1 cellular context compared by ENCODE assay signal in the genomic region with DNA sequence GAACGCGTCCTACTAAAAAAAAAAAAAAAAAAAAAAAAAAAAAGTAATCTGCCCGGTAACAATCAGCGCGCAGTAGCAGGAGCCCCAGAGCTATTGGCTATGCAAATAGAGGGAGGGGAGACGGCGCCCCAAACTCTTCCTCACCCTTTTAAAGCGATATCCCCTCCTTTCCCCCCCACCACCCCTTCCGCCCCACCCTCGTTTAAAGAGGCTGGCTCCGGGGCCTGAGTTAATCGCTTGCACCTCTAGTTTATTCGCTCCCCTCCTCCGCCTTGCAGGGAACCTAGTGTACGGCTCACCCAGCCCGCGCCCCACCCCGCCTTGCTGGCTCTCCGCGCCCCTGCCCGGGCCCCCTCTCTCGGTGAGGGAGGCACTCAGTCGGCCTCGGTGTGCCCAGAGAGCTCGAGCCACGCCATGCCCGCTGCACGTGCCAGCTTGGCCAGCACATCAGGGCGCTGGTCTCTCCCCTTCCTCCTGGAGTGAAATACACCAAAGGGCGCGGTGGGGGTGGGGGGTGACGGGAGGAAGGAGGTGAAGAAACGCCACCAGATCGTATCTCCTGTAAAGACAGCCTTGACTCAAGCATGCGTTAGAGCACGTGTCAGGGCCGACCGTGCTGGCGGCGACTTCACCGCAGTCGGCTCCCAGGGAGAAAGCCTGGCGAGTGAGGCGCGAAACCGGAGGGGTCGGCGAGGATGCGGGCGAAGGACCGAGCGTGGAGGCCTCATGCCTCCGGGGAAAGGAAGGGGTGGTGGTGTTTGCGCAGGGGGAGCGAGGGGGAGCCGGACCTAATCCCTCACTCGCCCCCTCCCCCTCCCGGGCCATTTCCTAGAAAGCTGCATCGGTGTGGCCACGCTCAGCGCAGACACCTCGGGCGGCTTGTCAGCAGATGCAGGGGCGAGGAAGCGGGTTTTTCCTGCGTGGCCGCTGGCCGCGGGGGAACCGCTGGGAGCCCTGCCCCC.
A peak's percentile ranks its signal among the peaks of the same experiment; 100 is the strongest.
TF ChIP-seq lines count a peak whose summit lies in the region.

No MANE protein-coding gene starts in this region.

TF ChIP-seq in K562, 482 proteins besides CTCF, POLR2A, EP300 and RAD21 (continued from another document and continues in another):
- TF ChIP-seq, protein P1, sequence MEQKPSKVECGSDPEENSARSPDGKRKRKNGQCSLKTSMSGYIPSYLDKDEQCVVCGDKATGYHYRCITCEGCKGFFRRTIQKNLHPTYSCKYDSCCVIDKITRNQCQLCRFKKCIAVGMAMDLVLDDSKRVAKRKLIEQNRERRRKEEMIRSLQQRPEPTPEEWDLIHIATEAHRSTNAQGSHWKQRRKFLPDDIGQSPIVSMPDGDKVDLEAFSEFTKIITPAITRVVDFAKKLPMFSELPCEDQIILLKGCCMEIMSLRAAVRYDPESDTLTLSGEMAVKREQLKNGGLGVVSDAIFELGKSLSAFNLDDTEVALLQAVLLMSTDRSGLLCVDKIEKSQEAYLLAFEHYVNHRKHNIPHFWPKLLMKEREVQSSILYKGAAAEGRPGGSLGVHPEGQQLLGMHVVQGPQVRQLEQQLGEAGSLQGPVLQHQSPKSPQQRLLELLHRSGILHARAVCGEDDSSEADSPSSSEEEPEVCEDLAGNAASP (IDR thresholded peaks at IDR 0.05) = no peak
- no peak for TF ChIP-seq POLR2H (tag; IDR thresholded peaks at IDR 0.05; ENCODE audit: low read depth)
- peak; percentile 23 for TF ChIP-seq POLR2B (IDR thresholded peaks at IDR 0.05; ENCODE audit: low read depth, partially characterized antibody)
- TF ChIP-seq, protein P2, sequence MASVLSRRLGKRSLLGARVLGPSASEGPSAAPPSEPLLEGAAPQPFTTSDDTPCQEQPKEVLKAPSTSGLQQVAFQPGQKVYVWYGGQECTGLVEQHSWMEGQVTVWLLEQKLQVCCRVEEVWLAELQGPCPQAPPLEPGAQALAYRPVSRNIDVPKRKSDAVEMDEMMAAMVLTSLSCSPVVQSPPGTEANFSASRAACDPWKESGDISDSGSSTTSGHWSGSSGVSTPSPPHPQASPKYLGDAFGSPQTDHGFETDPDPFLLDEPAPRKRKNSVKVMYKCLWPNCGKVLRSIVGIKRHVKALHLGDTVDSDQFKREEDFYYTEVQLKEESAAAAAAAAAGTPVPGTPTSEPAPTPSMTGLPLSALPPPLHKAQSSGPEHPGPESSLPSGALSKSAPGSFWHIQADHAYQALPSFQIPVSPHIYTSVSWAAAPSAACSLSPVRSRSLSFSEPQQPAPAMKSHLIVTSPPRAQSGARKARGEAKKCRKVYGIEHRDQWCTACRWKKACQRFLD (CRISPR knock-in tag; IDR thresholded peaks at IDR 0.05) = no peak
- TF ChIP-seq, protein P3, sequence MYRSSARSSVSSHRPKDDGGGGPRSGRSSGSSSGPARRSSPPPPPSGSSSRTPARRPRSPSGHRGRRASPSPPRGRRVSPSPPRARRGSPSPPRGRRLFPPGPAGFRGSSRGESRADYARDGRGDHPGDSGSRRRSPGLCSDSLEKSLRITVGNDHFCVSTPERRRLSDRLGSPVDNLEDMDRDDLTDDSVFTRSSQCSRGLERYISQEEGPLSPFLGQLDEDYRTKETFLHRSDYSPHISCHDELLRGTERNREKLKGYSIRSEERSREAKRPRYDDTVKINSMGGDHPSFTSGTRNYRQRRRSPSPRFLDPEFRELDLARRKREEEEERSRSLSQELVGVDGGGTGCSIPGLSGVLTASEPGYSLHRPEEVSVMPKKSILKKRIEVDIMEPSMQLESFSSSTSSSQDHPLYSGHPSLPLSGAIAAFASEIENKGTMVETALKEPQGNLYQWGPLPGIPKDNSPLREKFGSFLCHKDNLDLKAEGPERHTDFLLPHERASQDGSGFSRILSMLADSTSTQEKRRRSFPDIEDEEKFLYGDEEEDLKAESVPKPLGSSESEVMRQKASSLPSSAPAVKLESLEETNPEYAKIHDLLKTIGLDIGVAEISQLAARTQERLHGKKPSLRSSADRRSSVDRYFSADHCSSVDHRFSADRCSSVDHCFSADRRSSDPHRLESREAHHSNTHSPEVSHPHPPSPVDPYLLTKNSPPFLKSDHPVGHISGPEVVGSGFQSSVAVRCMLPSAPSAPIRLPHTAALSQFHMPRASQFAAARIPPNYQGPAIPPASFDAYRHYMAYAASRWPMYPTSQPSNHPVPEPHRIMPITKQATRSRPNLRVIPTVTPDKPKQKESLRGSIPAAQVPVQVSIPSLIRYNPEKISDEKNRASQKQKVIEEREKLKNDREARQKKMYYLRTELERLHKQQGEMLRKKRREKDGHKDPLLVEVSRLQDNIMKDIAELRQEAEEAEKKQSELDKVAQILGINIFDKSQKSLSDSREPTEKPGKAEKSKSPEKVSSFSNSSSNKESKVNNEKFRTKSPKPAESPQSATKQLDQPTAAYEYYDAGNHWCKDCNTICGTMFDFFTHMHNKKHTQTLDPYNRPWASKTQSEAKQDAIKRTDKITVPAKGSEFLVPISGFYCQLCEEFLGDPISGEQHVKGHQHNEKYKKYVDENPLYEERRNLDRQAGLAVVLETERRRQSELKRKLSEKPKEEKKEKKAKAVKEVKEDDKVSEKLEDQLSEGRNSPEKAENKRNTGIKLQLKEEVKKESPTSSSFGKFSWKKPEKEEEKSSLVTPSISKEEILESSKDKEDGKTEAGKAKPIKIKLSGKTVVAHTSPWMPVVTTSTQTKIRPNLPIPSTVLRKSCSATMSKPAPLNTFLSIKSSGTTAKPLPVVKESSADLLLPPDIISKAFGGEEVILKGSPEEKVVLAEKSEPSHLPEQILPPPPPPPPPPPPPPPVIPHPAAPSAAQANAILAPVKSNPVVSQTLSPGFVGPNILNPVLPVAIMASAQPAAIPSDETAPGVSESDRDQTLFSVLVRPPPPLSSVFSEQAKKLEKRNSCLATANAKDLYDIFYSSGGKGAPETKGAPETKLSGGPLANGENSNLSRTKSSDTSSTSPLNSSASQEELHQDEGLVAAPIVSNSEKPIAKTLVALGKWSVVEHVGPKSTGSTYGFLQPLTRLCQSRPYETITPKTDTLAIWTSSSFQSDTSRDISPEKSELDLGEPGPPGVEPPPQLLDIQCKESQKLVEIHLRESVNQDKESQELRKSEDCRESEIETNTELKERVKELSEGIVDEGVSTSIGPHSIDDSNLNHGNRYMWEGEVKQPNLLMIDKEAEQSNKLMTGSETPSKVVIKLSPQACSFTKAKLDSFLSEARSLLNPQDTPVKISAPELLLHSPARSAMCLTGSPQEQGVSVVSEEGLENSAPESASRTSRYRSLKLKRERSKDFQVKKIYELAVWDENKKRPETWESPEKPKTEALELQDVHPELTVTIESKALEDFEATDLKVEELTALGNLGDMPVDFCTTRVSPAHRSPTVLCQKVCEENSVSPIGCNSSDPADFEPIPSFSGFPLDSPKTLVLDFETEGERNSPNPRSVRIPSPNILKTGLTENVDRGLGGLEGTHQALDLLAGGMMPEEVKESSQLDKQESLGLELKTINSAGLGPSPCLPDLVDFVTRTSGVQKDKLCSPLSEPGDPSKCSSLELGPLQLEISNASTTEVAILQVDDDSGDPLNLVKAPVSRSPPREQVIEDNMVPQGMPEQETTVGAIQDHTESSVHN (IDR thresholded peaks at IDR 0.05; ENCODE audit: borderline replicate concordance in 1 of 2, low read depth in 1 of 2) = 0 out of 4 replicates have a peak, but pooled peaks of 1 of the 2 experiments have one; percentile 34
- peak; percentile 85 for TF ChIP-seq BCOR (IDR thresholded peaks at IDR 0.05)
- TF ChIP-seq TGIF2 (CRISPR knock-in tag; IDR thresholded peaks at IDR 0.05) = no peak
- TF ChIP-seq LCOR (CRISPR knock-in tag; IDR thresholded peaks at IDR 0.05) = 0 out of 2 replicates have a peak, but pooled peaks have one; percentile 38
- TF ChIP-seq ARID1B (IDR thresholded peaks at IDR 0.05) = peak; percentile 61
- TF ChIP-seq, protein P4, sequence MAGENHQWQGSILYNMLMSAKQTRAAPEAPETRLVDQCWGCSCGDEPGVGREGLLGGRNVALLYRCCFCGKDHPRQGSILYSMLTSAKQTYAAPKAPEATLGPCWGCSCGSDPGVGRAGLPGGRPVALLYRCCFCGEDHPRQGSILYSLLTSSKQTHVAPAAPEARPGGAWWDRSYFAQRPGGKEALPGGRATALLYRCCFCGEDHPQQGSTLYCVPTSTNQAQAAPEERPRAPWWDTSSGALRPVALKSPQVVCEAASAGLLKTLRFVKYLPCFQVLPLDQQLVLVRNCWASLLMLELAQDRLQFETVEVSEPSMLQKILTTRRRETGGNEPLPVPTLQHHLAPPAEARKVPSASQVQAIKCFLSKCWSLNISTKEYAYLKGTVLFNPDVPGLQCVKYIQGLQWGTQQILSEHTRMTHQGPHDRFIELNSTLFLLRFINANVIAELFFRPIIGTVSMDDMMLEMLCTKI (IDR thresholded peaks at IDR 0.05; ENCODE audit: partially characterized antibody) = no peak
- TF ChIP-seq ZNF282 (CRISPR knock-in tag; IDR thresholded peaks at IDR 0.05) = no peak
- TF ChIP-seq KLF6 (CRISPR knock-in tag; IDR thresholded peaks at IDR 0.05; ENCODE audit: borderline replicate concordance) = no peak
- no peak for TF ChIP-seq HMG20A (CRISPR knock-in tag; conservative IDR thresholded peaks at IDR 0.05)
- TF ChIP-seq CREBBP (IDR thresholded peaks at IDR 0.05; ENCODE audit: low read depth, low read length) = no peak
- no peak for TF ChIP-seq FOXJ2 (tag; IDR thresholded peaks at IDR 0.05)
- TF ChIP-seq ZNF224 (CRISPR knock-in tag; IDR thresholded peaks at IDR 0.05) = no peak
- no peak for TF ChIP-seq SMAD3 (CRISPR knock-in tag; conservative IDR thresholded peaks at IDR 0.05)
- TF ChIP-seq, protein P5, sequence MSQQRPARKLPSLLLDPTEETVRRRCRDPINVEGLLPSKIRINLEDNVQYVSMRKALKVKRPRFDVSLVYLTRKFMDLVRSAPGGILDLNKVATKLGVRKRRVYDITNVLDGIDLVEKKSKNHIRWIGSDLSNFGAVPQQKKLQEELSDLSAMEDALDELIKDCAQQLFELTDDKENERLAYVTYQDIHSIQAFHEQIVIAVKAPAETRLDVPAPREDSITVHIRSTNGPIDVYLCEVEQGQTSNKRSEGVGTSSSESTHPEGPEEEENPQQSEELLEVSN (IDR thresholded peaks at IDR 0.05; ENCODE audit: borderline replicate concordance in 1 of 2, extremely low read depth in 1 of 2, insufficient read depth in 1 of 2, insufficient read length in 1 of 2, low read depth in 1 of 2, low read length in 1 of 2, poor library complexity in 1 of 2, severe bottlenecking in 1 of 2) = peak; percentile 78 to 79
- peak; percentile 45; the same call in 1 of the 2 replicates for TF ChIP-seq PHF8 (IDR thresholded peaks at IDR 0.05; ENCODE audit: borderline replicate concordance, low read length)
- TF ChIP-seq FOSL1 (tag; conservative IDR thresholded peaks at IDR 0.05) = no peak
- TF ChIP-seq, protein P6, sequence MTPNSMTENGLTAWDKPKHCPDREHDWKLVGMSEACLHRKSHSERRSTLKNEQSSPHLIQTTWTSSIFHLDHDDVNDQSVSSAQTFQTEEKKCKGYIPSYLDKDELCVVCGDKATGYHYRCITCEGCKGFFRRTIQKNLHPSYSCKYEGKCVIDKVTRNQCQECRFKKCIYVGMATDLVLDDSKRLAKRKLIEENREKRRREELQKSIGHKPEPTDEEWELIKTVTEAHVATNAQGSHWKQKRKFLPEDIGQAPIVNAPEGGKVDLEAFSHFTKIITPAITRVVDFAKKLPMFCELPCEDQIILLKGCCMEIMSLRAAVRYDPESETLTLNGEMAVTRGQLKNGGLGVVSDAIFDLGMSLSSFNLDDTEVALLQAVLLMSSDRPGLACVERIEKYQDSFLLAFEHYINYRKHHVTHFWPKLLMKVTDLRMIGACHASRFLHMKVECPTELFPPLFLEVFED (CRISPR knock-in tag; conservative IDR thresholded peaks at IDR 0.05) = no peak
- no peak for TF ChIP-seq PHF20 (IDR thresholded peaks at IDR 0.05; ENCODE audit: partially characterized antibody)
- no peak for TF ChIP-seq XRCC3 (IDR thresholded peaks at IDR 0.05)
- TF ChIP-seq CCNT2 (IDR thresholded peaks at IDR 0.05; ENCODE audit: borderline replicate concordance, extremely low read depth, insufficient read length, low read depth, low read length) = peak; percentile 28
- TF ChIP-seq BRD9 (IDR thresholded peaks at IDR 0.05; ENCODE audit: low read depth, partially characterized antibody) = no peak
- no peak for TF ChIP-seq RFX1 (IDR thresholded peaks at IDR 0.05)
- peak; percentile 79; the same call in 1 of the 2 replicates for TF ChIP-seq ZNF263 (CRISPR knock-in tag; IDR thresholded peaks at IDR 0.05; ENCODE audit: borderline replicate concordance)
- no peak for TF ChIP-seq CHD1 (IDR thresholded peaks at IDR 0.05; ENCODE audit: low read length)
- TF ChIP-seq RBM14 (IDR thresholded peaks at IDR 0.05; ENCODE audit: borderline replicate concordance, insufficient read depth, low read depth, low read length) = no peak
- no peak for TF ChIP-seq STAT5B (CRISPR knock-in tag; IDR thresholded peaks at IDR 0.05)
- no peak for TF ChIP-seq TFAM (CRISPR knock-in tag; conservative IDR thresholded peaks at IDR 0.05)
- no peak for TF ChIP-seq NFIC (IDR thresholded peaks at IDR 0.05)
- TF ChIP-seq SRF (CRISPR knock-in tag; IDR thresholded peaks at IDR 0.05) = no peak
- no peak for TF ChIP-seq HLTF (IDR thresholded peaks at IDR 0.05)
- TF ChIP-seq, protein P7, sequence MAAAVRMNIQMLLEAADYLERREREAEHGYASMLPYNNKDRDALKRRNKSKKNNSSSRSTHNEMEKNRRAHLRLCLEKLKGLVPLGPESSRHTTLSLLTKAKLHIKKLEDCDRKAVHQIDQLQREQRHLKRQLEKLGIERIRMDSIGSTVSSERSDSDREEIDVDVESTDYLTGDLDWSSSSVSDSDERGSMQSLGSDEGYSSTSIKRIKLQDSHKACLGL (CRISPR knock-in tag; IDR thresholded peaks at IDR 0.05; ENCODE audit: borderline replicate concordance, poor library complexity, severe bottlenecking) = no peak
- TF ChIP-seq MTF1 (CRISPR knock-in tag; IDR thresholded peaks at IDR 0.05; ENCODE audit: borderline replicate concordance) = no peak
- no peak for TF ChIP-seq HOXB6 (CRISPR knock-in tag; IDR thresholded peaks at IDR 0.05; ENCODE audit: borderline replicate concordance)
- TF ChIP-seq KAT7 (CRISPR knock-in tag; IDR thresholded peaks at IDR 0.05; ENCODE audit: borderline replicate concordance) = no peak
- peak; percentile 90 for TF ChIP-seq CXXC5 (CRISPR knock-in tag; IDR thresholded peaks at IDR 0.05)
- TF ChIP-seq DIDO1 (tag; IDR thresholded peaks at IDR 0.05; ENCODE audit: low read depth) = no peak
- TF ChIP-seq, protein P8, sequence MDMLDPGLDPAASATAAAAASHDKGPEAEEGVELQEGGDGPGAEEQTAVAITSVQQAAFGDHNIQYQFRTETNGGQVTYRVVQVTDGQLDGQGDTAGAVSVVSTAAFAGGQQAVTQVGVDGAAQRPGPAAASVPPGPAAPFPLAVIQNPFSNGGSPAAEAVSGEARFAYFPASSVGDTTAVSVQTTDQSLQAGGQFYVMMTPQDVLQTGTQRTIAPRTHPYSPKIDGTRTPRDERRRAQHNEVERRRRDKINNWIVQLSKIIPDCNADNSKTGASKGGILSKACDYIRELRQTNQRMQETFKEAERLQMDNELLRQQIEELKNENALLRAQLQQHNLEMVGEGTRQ (CRISPR knock-in tag; IDR thresholded peaks at IDR 0.05) = peak; percentile 36; the same call in 1 of the 2 replicates
- no peak for TF ChIP-seq SIX5 (IDR thresholded peaks at IDR 0.05; ENCODE audit: borderline replicate concordance in 1 of 2, insufficient read depth in 1 of 2, low read depth in 1 of 2, low read length in 2 of 2)
